Comparison of ENCODE assay signal across 25 cellular contexts in genomic region chr9:77435688-77436087, GRCh38.
A peak's percentile ranks its signal among the peaks of the same experiment; 100 is the strongest.
DNase-seq lines count a peak whose midpoint lies in the region; ATAC-seq and TF ChIP-seq lines count a peak whose summit lies in the region.
"Had no signal": no experiment of that assay in that cellular context is flagged by ENCODE, and none has a peak within 500 bp of the region (broad histone marks: within the 10 kb centered on the region; RNA-seq: fewer than 3 reads in every experiment).

No MANE protein-coding gene starts in this region.

- TF ChIP-seq CTCF in BE2C (IDR thresholded peaks at IDR 0.05; ENCODE audit: low read depth, low read length): no peak
- no peak for TF ChIP-seq CTCF in fibroblast of pulmonary artery (IDR thresholded peaks at IDR 0.05; ENCODE audit: low read length, missing control alignments)

- no peak overlapping the region for H3K4me3 ChIP-seq in BE2C (ENCODE audit: low read depth, low read length)
- no peak overlapping the region for H3K4me3 ChIP-seq in fibroblast of pulmonary artery (replicated peaks; ENCODE audit: low read depth, low read length)
- H3K4me3 ChIP-seq: gastrocnemius medialis, neural progenitor cell, sigmoid colon, SK-N-MC, transverse colon had no signal

- DNase-seq in A172 (ENCODE audit: low spot score): peak; percentile 18
- peak; percentile 33 for DNase-seq in BE2C
- peak; percentile 32 for DNase-seq in amniotic epithelial cell (ENCODE audit: low read depth)
- peak; percentile 90 for DNase-seq in fibroblast of pulmonary artery (ENCODE audit: low read depth)
- DNase-seq in activated CD8-positive, alpha-beta memory T cell treated with anti-CD3 and anti-CD28 coated beads, Interleukin-2, amount 50 U/mL, for 4 hours: no peak
- DNase-seq in hypothalamus (lab: John Stamatoyannopoulos, UW): no peak
- DNase-seq: activated CD4-positive, alpha-beta T cell treated with anti-CD3 and anti-CD28 coated beads, Interleukin-2, amount 10 ng/mL, durations not matched to agents 7 days and 5 days; activated CD8-positive, alpha-beta memory T cell treated with anti-CD3 and anti-CD28 coated beads, Interleukin-2, amount 10 ng/mL, durations not matched to agents 7 days and 5 days; activated naive CD4-positive, alpha-beta T cell treated with anti-CD3 and anti-CD28 coated beads, Interleukin-2, amount 50 U/mL, for 16 hours; aorta; CD4-positive, alpha-beta T cell; gastrocnemius medialis; GDM1; KBM-7; MM.1S; NCI-H1436; posterior cingulate gyrus; RPMI8226; sigmoid colon; stimulated activated naive CD8-positive, alpha-beta T cell treated with anti-CD3 and anti-CD28 coated beads, Interleukin-15, amount 100 ng/mL, for 72 hours; transverse colon had no signal

- no peaks in the 10 kb centered on the region for H3K27me3 ChIP-seq in BE2C
- H3K27me3 ChIP-seq: gastrocnemius medialis, neural progenitor cell, sigmoid colon, transverse colon had no signal

- ATAC-seq in HG02938 (IDR thresholded peaks at IDR 0.05; ENCODE audit: unreplicated experiment) (no peak), HG03354 (IDR thresholded peaks at IDR 0.05; ENCODE audit: poor library complexity, severe bottlenecking, unreplicated experiment) (no peak)
- ATAC-seq: activated CD8-positive, alpha-beta memory T cell treated with anti-CD3 and anti-CD28 coated beads, Interleukin-2, amount 10 ng/mL, durations not matched to agents 7 days and 5 days; gastrocnemius medialis; stimulated activated naive CD8-positive, alpha-beta T cell treated with anti-CD3 and anti-CD28 coated beads, Interleukin-15, amount 100 ng/mL, for 72 hours had no signal

- no peaks in the 10 kb centered on the region for H3K36me3 ChIP-seq in BE2C
- H3K36me3 ChIP-seq: gastrocnemius medialis, neural progenitor cell, sigmoid colon, transverse colon had no signal

- H3K4me1 ChIP-seq in BE2C: peaks cover 13% of the 10 kb centered on the region
- H3K4me1 ChIP-seq: gastrocnemius medialis, sigmoid colon had no signal

- H3K9me3 ChIP-seq in BE2C: no peaks in the 10 kb centered on the region
- H3K9me3 ChIP-seq: gastrocnemius medialis, sigmoid colon, transverse colon had no signal

Comparison
In these comparisons a context has a peak if more than half of its experiments do, and no peak if none do; other contexts are left out.
1. DNase-seq: peak in A172 (single experiment), BE2C (single experiment), amniotic epithelial cell (single experiment) and fibroblast of pulmonary artery (single experiment); none in activated CD8-positive, alpha-beta memory T cell treated with anti-CD3 and anti-CD28 coated beads, Interleukin-2, amount 50 U/mL, for 4 hours (single experiment) and hypothalamus (0 of 51).